In the genomic region with DNA sequence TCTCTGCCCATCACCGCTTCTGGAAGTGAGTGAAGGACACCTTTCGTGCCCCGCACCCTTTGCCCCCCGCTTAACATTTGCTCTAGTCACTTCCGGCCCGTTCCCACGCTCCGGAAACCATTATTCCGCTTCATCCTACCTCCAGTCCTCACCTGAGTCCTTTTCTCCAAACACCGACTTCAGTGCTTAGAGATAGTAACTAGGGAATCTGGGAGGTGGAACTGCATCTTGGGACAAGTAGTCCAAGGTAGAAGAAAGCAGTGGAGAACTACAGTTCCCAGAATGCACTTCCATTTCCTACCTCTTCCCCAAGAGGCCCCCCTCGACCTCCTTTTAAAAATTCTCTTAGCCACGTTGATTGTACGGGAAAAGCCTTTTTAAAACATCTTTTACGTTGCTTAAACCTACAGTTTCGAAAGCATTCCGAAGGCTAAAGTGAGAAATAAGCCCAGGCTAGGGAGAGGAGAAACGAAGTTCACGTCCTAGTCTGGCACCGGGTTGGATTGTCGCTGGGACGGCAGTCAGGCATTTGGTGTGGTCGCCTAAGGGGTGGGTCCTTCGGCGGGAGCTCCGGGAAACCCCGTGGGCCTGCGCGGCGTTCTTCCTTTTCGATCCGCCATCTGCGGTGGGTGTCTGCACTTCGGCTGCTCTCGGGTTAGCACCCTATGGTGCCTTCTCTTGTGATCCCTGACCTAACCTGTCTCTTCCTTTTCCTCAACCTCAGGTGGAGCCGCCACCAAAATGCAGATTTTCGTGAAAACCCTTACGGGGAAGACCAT, we compare ENCODE assay signal across 8 cellular contexts. TPM values are rescaled to one million over a fixed set of nuclear protein-coding genes. Genes with fewer than 3 reads are reported as not detected.
DNase-seq lines count a peak whose midpoint lies in the region; ATAC-seq and TF ChIP-seq lines count a peak whose summit lies in the region.

CLHC1 (minus strand) TSS at position 210 of the 779 bp plus-strand sequence. CDS start 9,882 bp downstream, outside the sequence.
RPS27A (plus strand) TSS at position 605 of the 779 bp plus-strand sequence; CDS start at position 742, 137 bp downstream.

- H2BK5ac ChIP-seq in trophoblast cell (ENCODE audit: low read depth, low read length, poor library complexity): peak within 1 kb of the TSS; percentile 93

- H4K8ac ChIP-seq in trophoblast cell (ENCODE audit: low read depth, low read length): peak within 1 kb of the TSS; percentile 98

- TF ChIP-seq POLR2A in GM10847 (IDR thresholded peaks at IDR 0.05; ENCODE audit: extremely low read depth, insufficient read length): peak; percentile 92
- peak; percentile 87 for TF ChIP-seq POLR2A in transverse colon (IDR thresholded peaks at IDR 0.05)

- peaks cover 47% of the 10 kb centered on the region for H3F3A ChIP-seq in SU-DHL-6 (ENCODE audit: insufficient read depth)

- H3K4me2 ChIP-seq in SU-DHL-6 (ENCODE audit: low read depth, low read length, poor library complexity, severe bottlenecking) (peak within 1 kb of the TSS; percentile 96), trophoblast cell (ENCODE audit: low read length) (peak within 1 kb of the TSS; percentile 90)

- WGBS in trophoblast cell (ENCODE audit: extremely low coverage, insufficient coverage, insufficient read length): no CpG with 5 or more reads among the region's 37 CpGs
- WGBS in transverse colon (ENCODE audit: low coverage in 1 of 2), 2 donors: 0 to 3% methylated on average over 8 to 37 of the region's 37 CpGs

- H3K4ac ChIP-seq in trophoblast cell (ENCODE audit: low read depth, low read length): peak within 1 kb of the TSS; percentile 90

- intact Hi-C loops in cardiac septum (cut with DNase I) (loop anchor here (2.0 to 5.0 kb wide), 2 partner anchors 37 to 185 kb away; partner anchors contain the start of genes CCDC88A and MTIF2), transverse colon (cut with DNase I; ENCODE audit: low total_unique reads) (no loop called here)

- TF ChIP-seq CTCF in SU-DHL-6 (IDR thresholded peaks at IDR 0.05; ENCODE audit: insufficient read depth, low read length, poor library complexity, severe bottlenecking) (no peak), transverse colon (IDR thresholded peaks at IDR 0.05) (peak in 2 of 5 experiments; percentile 2 to 47)

- H3K4me3 ChIP-seq in SU-DHL-6 (ENCODE audit: insufficient read depth, low read length, poor library complexity, severe bottlenecking) (peak within 1 kb of the TSS; percentile 91), trophoblast cell (ENCODE audit: low read depth, low read length) (peak within 1 kb of the TSS; percentile 88), transverse colon (peak within 1 kb of the TSS; percentile 72 to 98 (median 90))

- H3K9ac ChIP-seq in SU-DHL-6 (ENCODE audit: low read length) (peak within 1 kb of the TSS; percentile 94), trophoblast cell (ENCODE audit: low read length) (peak within 1 kb of the TSS; percentile 96)

- in situ Hi-C loops in transverse colon (cut with MboI; ENCODE audit: low pct_ligation_motif_present in 1 of 4, low pct_unique_long_range_greater_than_20kb in 1 of 4, low sequenced_read_pairs in 3 of 4): no loop called here

- H3K9me2 ChIP-seq in SU-DHL-6 (replicated peaks; ENCODE audit: insufficient read depth, low read length): no peaks in the 10 kb centered on the region

- H3K79me2 ChIP-seq in SU-DHL-6 (ENCODE audit: insufficient read depth, low read length) (peaks cover 45% of the 10 kb centered on the region), trophoblast cell (ENCODE audit: control insufficient read depth, insufficient read depth, low read length, poor library complexity) (peaks cover 12% of the 10 kb centered on the region)

- no peaks in the 10 kb centered on the region for H3K9me3 ChIP-seq in SU-DHL-6 (ENCODE audit: insufficient read depth, low read length)
- H3K9me3 ChIP-seq in trophoblast cell (ENCODE audit: insufficient read depth, low read depth, low read length): no peaks in the 10 kb centered on the region
- H3K9me3 ChIP-seq in transverse colon: no peaks in the 10 kb centered on the region

- peak within 1 kb of the TSS; percentile 95 for H4K12ac ChIP-seq in trophoblast cell (ENCODE audit: low read depth, low read length)

- DNase-seq in NCI-H128 (lab: John Stamatoyannopoulos, UW; ENCODE audit: unreplicated experiment) (peak; percentile 94), cardiac septum (ENCODE audit: low spot score) (peak; percentile 96), trophoblast cell (peak; percentile 83 to 97), transverse colon (peak; percentile 94)
- DNase-seq in activated naive CD8-positive, alpha-beta T cell treated with anti-CD3 and anti-CD28 coated beads, Interleukin-2, amount 50 U/mL, for 16 hours (ENCODE audit: low read depth, low spot score): peak; percentile 87

- peak within 1 kb of the TSS; percentile 96 for H4K91ac ChIP-seq in trophoblast cell (ENCODE audit: low read depth, low read length)

- peaks cover 4% of the 10 kb centered on the region; the same call in 1 of the 2 replicates for H4K20me1 ChIP-seq in SU-DHL-6 (ENCODE audit: low read depth, low read length)

- peaks cover 37% of the 10 kb centered on the region for H3K36me3 ChIP-seq in SU-DHL-6 (ENCODE audit: low read length)
- peaks cover 5 to 23% of the 10 kb centered on the region in 2 experiments for H3K36me3 ChIP-seq in trophoblast cell (ENCODE audit: control insufficient read depth in 1 of 2, insufficient read depth in 2 of 2, low read length in 2 of 2)
- peaks cover 0 to 25% (median 11%) of the 10 kb centered on the region in 4 donors for H3K36me3 ChIP-seq in transverse colon

- H2AK5ac ChIP-seq in trophoblast cell (ENCODE audit: low read length): peak within 1 kb of the TSS; percentile 22

- H2AFZ ChIP-seq in SU-DHL-6 (ENCODE audit: low read depth, low read length, severe bottlenecking) (peak within 1 kb of the TSS; percentile 91), trophoblast cell (ENCODE audit: insufficient read depth, low read length, poor library complexity) (peak within 1 kb of the TSS; percentile 65)

- no peak within 1 kb of the TSS for H2BK12ac ChIP-seq in trophoblast cell (ENCODE audit: low read length)

- peak; percentile 90 for ATAC-seq in HG02678 (IDR thresholded peaks at IDR 0.05; ENCODE audit: unreplicated experiment)

- H3K23ac ChIP-seq in trophoblast cell (ENCODE audit: low read length): no peak within 1 kb of the TSS

- H2BK120ac ChIP-seq in trophoblast cell (ENCODE audit: insufficient read depth, low read length, poor library complexity): peak within 1 kb of the TSS; percentile 59

- H3K79me1 ChIP-seq in trophoblast cell (ENCODE audit: low read length): peaks cover 14% of the 10 kb centered on the region

- H3K27ac ChIP-seq in SU-DHL-6 (ENCODE audit: low read depth, low read length) (peak within 1 kb of the TSS; percentile 90), trophoblast cell (ENCODE audit: low read depth, low read length) (peak within 1 kb of the TSS; percentile 94), transverse colon (peak within 1 kb of the TSS; percentile 87 to 95 (median 94))

- peak within 1 kb of the TSS; percentile 86 for H3K18ac ChIP-seq in trophoblast cell (ENCODE audit: low read length)

- peaks cover 2 to 9% of the 10 kb centered on the region in 2 experiments for H3K4me1 ChIP-seq in trophoblast cell (ENCODE audit: control insufficient read depth in 1 of 2, insufficient read depth in 2 of 2, low read length in 2 of 2)
- H3K4me1 ChIP-seq in transverse colon: peaks cover 17 to 24% (median 21%) of the 10 kb centered on the region in 4 donors

- no peaks in the 10 kb centered on the region for H3K27me3 ChIP-seq in SU-DHL-6 (ENCODE audit: low read length)
- no peaks in the 10 kb centered on the region for H3K27me3 ChIP-seq in trophoblast cell (ENCODE audit: insufficient read depth, low read length)
- H3K27me3 ChIP-seq in transverse colon: no peaks in the 10 kb centered on the region

- H3K14ac ChIP-seq in trophoblast cell (ENCODE audit: low read length): peak within 1 kb of the TSS; percentile 94

- TF ChIP-seq EP300 in transverse colon (IDR thresholded peaks at IDR 0.05; ENCODE audit: low read depth): peak; percentile 58

RNA-seq across cellular contexts. Expression of gene CLHC1, which starts in this region (rescaled TPM):
- total RNA-seq in cardiac septum (8.6 TPM), transverse colon (10 to 100 TPM in 1 of 4 donors, 1 to 10 TPM in 3; 1.2 to 15.9 (median 7.0) TPM)
- polyA plus RNA-seq in trophoblast cell (2013): 7.7 and 8.0 TPM in 2 replicates

RNA-seq across cellular contexts. Expression of gene RPS27A, which starts in this region (rescaled TPM):
- total RNA-seq in cardiac septum (395 TPM), transverse colon (1,000 to 10,000 TPM in 2 of 4 donors, 100 to 1,000 TPM in 2; 233 to 1,267 (median 895) TPM)
- polyA plus RNA-seq in trophoblast cell (2013): 1,897 and 1,908 TPM in 2 replicates

Comparison
In these comparisons a context has a peak if more than half of its experiments do, and no peak if none do; other contexts are left out.
1. Peak in every context shown above with its lines: DNase-seq, ATAC-seq, H3K4me3 ChIP-seq and H3K27ac ChIP-seq.